8 cellular contexts compared by ENCODE assay signal in genomic region chr19:1103691-1104451, GRCh38. TPM values are rescaled to one million over a fixed set of nuclear protein-coding genes. Genes with fewer than 3 reads are reported as not detected.
DNase-seq lines count a peak whose midpoint lies in the region; ATAC-seq, FAIRE-seq and TF ChIP-seq lines count a peak whose summit lies in the region.

Gene GPX4, plus strand, starts transcription at chr19:1103994. Its CDS starts 50 bp downstream, at chr19:1104044.

- H3K36me3 ChIP-seq in adrenal gland (replicated peaks in 1 of 2) (peaks cover 0 to 29% of the 10 kb centered on the region in 2 donors), heart left ventricle (peaks cover 0 to 31% (median 27%) of the 10 kb centered on the region in 9 donors), upper lobe of left lung (peaks cover 14 to 33% (median 32%) of the 10 kb centered on the region in 4 donors)

- ATAC-seq in HG02840 (IDR thresholded peaks at IDR 0.05; ENCODE audit: low FRiP score, unreplicated experiment) = peak; percentile 53
- peak; percentile 85 to 91 (median 90) for ATAC-seq in heart left ventricle
- peak; percentile 90 to 93 for ATAC-seq in upper lobe of left lung (ENCODE audit: low FRiP score in 2 of 2)

- H3K27me3 ChIP-seq in adrenal gland (no peaks in the 10 kb centered on the region), heart left ventricle (no peaks in the 10 kb centered on the region), upper lobe of left lung (no peaks in the 10 kb centered on the region)

- H3K4me3 ChIP-seq in adrenal gland = peak within 1 kb of the TSS; percentile 37 to 84 (median 62)
- peak within 1 kb of the TSS; percentile 35 to 95 (median 76) for H3K4me3 ChIP-seq in heart left ventricle
- H3K4me3 ChIP-seq in upper lobe of left lung = peak within 1 kb of the TSS; percentile 77 to 96 (median 86)

- H3K9me3 ChIP-seq in adrenal gland (replicated peaks in 1 of 3) (no peaks in the 10 kb centered on the region), heart left ventricle (peaks cover 0 to 6% (median 0%) of the 10 kb centered on the region in 12 donors), upper lobe of left lung (no peaks in the 10 kb centered on the region)

- DNase-seq in GM12891 (ENCODE audit: insufficient read length, low spot score) (peak; percentile 99), NCI-H146 (lab: John Stamatoyannopoulos, UW) (peak; percentile 97), T-helper 1 cell (peak; percentile 98 to 100 (median 99)), adrenal gland (peak; percentile 99 to 100 (median 99)), heart left ventricle (peak; percentile 99 to 100 (median 100)), posterior cingulate gyrus (peak; percentile 96 to 100 (median 99)), upper lobe of left lung (peak; percentile 98)

- H3K27ac ChIP-seq in adrenal gland (peak within 1 kb of the TSS; percentile 97 to 99 (median 99)), heart left ventricle (peak within 1 kb of the TSS; percentile 79 to 100 (median 98)), upper lobe of left lung (peak within 1 kb of the TSS; percentile 96 to 100 (median 97))

- no peak for TF ChIP-seq CTCF in adrenal gland (IDR thresholded peaks at IDR 0.05)
- peak in 1 of 12 donors; percentile 6 for TF ChIP-seq CTCF in heart left ventricle (IDR thresholded peaks at IDR 0.05)
- TF ChIP-seq CTCF in upper lobe of left lung (IDR thresholded peaks at IDR 0.05) = no peak

- WGBS in adrenal gland, 4 donors = 0 to 1% (median 0%) methylated on average over 25 to 95 of the region's 96 CpGs; no CpG with 5 or more reads in 1 of the 4 donors
- 0 to 1% (median 0%) methylated on average over 47 to 96 of the region's 96 CpGs for WGBS in heart left ventricle, 4 donors
- WGBS in upper lobe of left lung, 2 donors = 0 to 3% methylated on average over 6 to 29 of the region's 96 CpGs

- intact Hi-C loops in adrenal gland (cut with DNase I) = no loop called here
- intact Hi-C loops in heart left ventricle (cut with DNase I) = loop anchor here in 5 of 10 donors (1.0 to 5.0 kb wide), 4 partner anchors 9 to 168 kb away; partner anchors contain the start of genes RNU6-2 (in 4 of the 5), TMEM259 (in 4 of the 5), CNN2 (in 1 of the 5) and POLR2E (in 1 of the 5)
- intact Hi-C loops in posterior cingulate gyrus (cut with DNase I) = loop anchor here (5.0 kb wide), 1 partner anchor 68 kb away; the partner anchor contains the start of gene SBNO2

- TF ChIP-seq POLR2A in GM12891 (IDR thresholded peaks at IDR 0.05; ENCODE audit: low read depth, low read length) = peak; percentile 96
- TF ChIP-seq POLR2A in adrenal gland (IDR thresholded peaks at IDR 0.05) = peak; percentile 97 to 99
- peak; percentile 40 to 96 for TF ChIP-seq POLR2A in heart left ventricle (IDR thresholded peaks at IDR 0.05)
- peak in 3 of 4 donors; percentile 94 to 99 (median 98) for TF ChIP-seq POLR2A in upper lobe of left lung (IDR thresholded peaks at IDR 0.05)

- FAIRE-seq in GM12891 (lab: Jason Lieb, UNC) = peak; percentile 100

- TF ChIP-seq EP300 in upper lobe of left lung (IDR thresholded peaks at IDR 0.05) = peak in 1 of 4 donors; percentile 76

- H3K4me1 ChIP-seq in adrenal gland (replicated peaks in 1 of 2) (peaks cover 35 to 47% of the 10 kb centered on the region in 2 donors), heart left ventricle (peaks cover 0 to 73% (median 56%) of the 10 kb centered on the region in 12 donors), upper lobe of left lung (peaks cover 58 to 78% (median 70%) of the 10 kb centered on the region in 4 donors)

TF ChIP-seq in GM12891, 5 proteins besides CTCF, POLR2A, EP300 and RAD21:
- TF ChIP-seq PAX5 (IDR thresholded peaks at IDR 0.05; ENCODE audit: insufficient read depth, low read length, severe bottlenecking) = no peak
- no peak for TF ChIP-seq SPI1 (IDR thresholded peaks at IDR 0.05; ENCODE audit: low read depth, low read length)
- TF ChIP-seq TAF1 (IDR thresholded peaks at IDR 0.05; ENCODE audit: low read depth, low read length) = peak; percentile 77
- peak; percentile 77; the same call in 1 of the 2 replicates for TF ChIP-seq POU2F2 (IDR thresholded peaks at IDR 0.05; ENCODE audit: low read depth, low read length)
- peak; percentile 92 for TF ChIP-seq POLR2AphosphoS5 (IDR thresholded peaks at IDR 0.05; ENCODE audit: low read depth, low read length)
TF ChIP-seq in GM12891: peak in this region for 3.

RNA-seq across cellular contexts. Expression of gene GPX4, which starts in this region (rescaled TPM):
- 472 TPM for polyA plus RNA-seq in GM12891 (2012; ENCODE audit: low read depth, missing spikeins)
- total RNA-seq in adrenal gland (1,000 to 10,000 TPM in 1 of 8 donors, 100 to 1,000 TPM in 7; 385 to 1,424 (median 704) TPM), heart left ventricle (100 to 1,000 TPM; 251 to 590 (median 289) TPM), upper lobe of left lung (100 to 1,000 TPM; 370 to 717 (median 484) TPM)
- polyA plus RNA-seq in adrenal gland (1,000 to 10,000 TPM in 2 of 3 donors, 100 to 1,000 TPM in 1; 420 to 1,267 (median 1,035) TPM), heart left ventricle (100 to 1,000 TPM; 377 to 558 TPM)

Comparison
In these comparisons a context has a peak if more than half of its experiments do, and no peak if none do; other contexts are left out.
1. Peak in every context shown above with its lines: DNase-seq, ATAC-seq, H3K4me3 ChIP-seq and H3K27ac ChIP-seq.